ENCODE assay signal across 31 cellular contexts in the genomic region with DNA sequence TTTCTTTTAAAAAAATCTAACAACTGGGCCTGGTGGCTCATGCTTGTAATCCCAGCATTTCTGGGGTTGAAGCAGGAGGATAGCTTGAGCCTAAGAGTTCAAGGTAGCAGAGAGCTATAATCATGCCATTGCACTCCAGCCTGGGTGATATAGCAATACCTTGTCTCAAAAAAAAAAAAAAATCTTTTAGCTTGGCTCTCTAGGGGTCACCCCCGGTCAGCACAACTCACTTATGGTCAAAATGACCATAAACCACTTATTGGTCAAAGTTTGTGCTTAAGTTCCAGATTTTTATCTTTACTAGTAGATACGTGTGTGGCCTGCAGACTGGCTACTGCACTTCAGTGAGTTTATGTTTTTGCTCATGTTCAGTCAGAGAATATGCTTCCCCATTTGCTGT. TPM values are rescaled to one million over a fixed set of nuclear protein-coding genes. Genes with fewer than 3 reads are reported as not detected.
"Had no signal": no experiment of that assay in that cellular context is flagged by ENCODE, and none has a peak within 500 bp of the region (broad histone marks: within the 10 kb centered on the region; RNA-seq: fewer than 3 reads in every experiment).

No MANE protein-coding gene starts in this region.

- DNase-seq: activated CD4-positive, alpha-beta memory T cell treated with anti-CD3 and anti-CD28 coated beads, Interleukin-2, amount 10 ng/mL, durations not matched to agents 7 days and 5 days; activated CD4-positive, alpha-beta T cell treated with anti-CD3 and anti-CD28 coated beads for 48 hours; activated CD8-positive, alpha-beta memory T cell treated with anti-CD3 and anti-CD28 coated beads, Interleukin-2, amount 10 ng/mL, durations not matched to agents 7 days and 5 days; activated effector memory CD4-positive, alpha-beta T cell treated with Interleukin-2 at 50 U/mL for 16 hours; activated naive CD4-positive, alpha-beta T cell treated with anti-CD3 and anti-CD28 coated beads, Interleukin-2, amount 10 ng/mL, durations not matched to agents 7 days and 5 days; activated naive CD8-positive, alpha-beta T cell treated with anti-CD3 and anti-CD28 coated beads, Interleukin-2, amount 50 U/mL, for 24 hours; activated T-cell treated with anti-CD3 and anti-CD28 coated beads, Interleukin-2, amount 50 U/mL, for 48 hours; anterior cingulate cortex; caudate nucleus; cerebellar nuclear complex; NCI-H1105; NCI-H1417 treated with DMSO at 0.1 percent for 48 hours; NCI-H187 treated with DMSO at 0.1 percent for 48 hours; NCI-H2081; NCI-H345; NCI-H524 treated with DMSO at 0.1 percent for 48 hours; PC-3; RPMI8226; SHP77 treated with DMSO at 0.1 percent for 48 hours; SK-N-SH had no signal

- H3K27ac ChIP-seq: Peyer's patch, SJSA1 had no signal

- H3K27me3 ChIP-seq: Peyer's patch had no signal

- H3K4me1 ChIP-seq: Peyer's patch had no signal

- H3K4me3 ChIP-seq: Peyer's patch, SJSA1 had no signal

- H3K4me3 Mint-ChIP-seq: activated CD4-positive, alpha-beta memory T cell treated with anti-CD3 and anti-CD28 coated beads, Interleukin-2, amount 10 ng/mL, durations not matched to agents 7 days and 5 days; activated CD8-positive, alpha-beta memory T cell treated with anti-CD3 and anti-CD28 coated beads, Interleukin-2, amount 10 ng/mL, durations not matched to agents 7 days and 5 days; activated naive CD4-positive, alpha-beta T cell treated with anti-CD3 and anti-CD28 coated beads, Interleukin-2, amount 10 ng/mL, durations not matched to agents 7 days and 5 days; activated naive CD8-positive, alpha-beta T cell; activated naive CD8-positive, alpha-beta T cell treated with anti-CD3 and anti-CD28 coated beads, Interleukin-2, amount 50 U/mL, for 24 hours; brain; T-helper 1 cell treated with Interleukin-12 subunit alpha and Interleukin-12 subunit beta and Interleukin-4 antibody, amounts not matched to agents 30 μg/mL and 1 μg/mL, for 36 hours; T-helper 2 cell treated with Interferon-gamma antibody and Interleukin-4, amounts not matched to agents 5 μg/mL and 100 μg/mL, for 36 hours had no signal

- H3K27ac Mint-ChIP-seq: activated CD4-positive, alpha-beta memory T cell treated with anti-CD3 and anti-CD28 coated beads, Interleukin-2, amount 10 ng/mL, durations not matched to agents 7 days and 5 days; activated CD8-positive, alpha-beta memory T cell treated with anti-CD3 and anti-CD28 coated beads, Interleukin-2, amount 10 ng/mL, durations not matched to agents 7 days and 5 days; activated naive CD4-positive, alpha-beta T cell treated with anti-CD3 and anti-CD28 coated beads, Interleukin-2, amount 10 ng/mL, durations not matched to agents 7 days and 5 days; activated naive CD8-positive, alpha-beta T cell; activated naive CD8-positive, alpha-beta T cell treated with anti-CD3 and anti-CD28 coated beads, Interleukin-2, amount 50 U/mL, for 24 hours; brain; T-helper 1 cell treated with Interleukin-12 subunit alpha and Interleukin-12 subunit beta and Interleukin-4 antibody, amounts not matched to agents 30 μg/mL and 1 μg/mL, for 36 hours; T-helper 2 cell treated with Interferon-gamma antibody and Interleukin-4, amounts not matched to agents 5 μg/mL and 100 μg/mL, for 36 hours had no signal

- FAIRE-seq: bronchial epithelial cell, TTC549 had no signal

- H3K4me1 Mint-ChIP-seq: brain had no signal

- ATAC-seq: activated CD4-positive, CD25-positive, alpha-beta regulatory T cell treated with anti-CD3 and anti-CD28 coated beads, Interleukin-2, amount 50 U/mL, for 24 hours; activated CD8-positive, alpha-beta memory T cell treated with anti-CD3 and anti-CD28 coated beads, Interleukin-2, amount 10 ng/mL, durations not matched to agents 7 days and 5 days; activated naive CD8-positive, alpha-beta T cell treated with anti-CD3 and anti-CD28 coated beads, Interleukin-2, amount 50 U/mL, for 24 hours; PC-3 had no signal

- H3K9me3 Mint-ChIP-seq: activated CD4-positive, alpha-beta memory T cell treated with anti-CD3 and anti-CD28 coated beads, Interleukin-2, amount 10 ng/mL, durations not matched to agents 7 days and 5 days; activated naive CD4-positive, alpha-beta T cell treated with anti-CD3 and anti-CD28 coated beads, Interleukin-2, amount 10 ng/mL, durations not matched to agents 7 days and 5 days; activated naive CD8-positive, alpha-beta T cell treated with anti-CD3 and anti-CD28 coated beads, Interleukin-2, amount 50 U/mL, for 24 hours; brain; T-helper 1 cell treated with Interleukin-12 subunit alpha and Interleukin-12 subunit beta and Interleukin-4 antibody, amounts not matched to agents 30 μg/mL and 1 μg/mL, for 36 hours; T-helper 2 cell treated with Interferon-gamma antibody and Interleukin-4, amounts not matched to agents 5 μg/mL and 100 μg/mL, for 36 hours had no signal

- H3K9me3 ChIP-seq: Peyer's patch, SJSA1, SK-N-SH had no signal

- H3K36me3 ChIP-seq: Peyer's patch, SJSA1 had no signal

- H3K9ac ChIP-seq: SK-N-SH had no signal

- H3K4me2 ChIP-seq: SK-N-SH had no signal

- H3K27me3 Mint-ChIP-seq: activated naive CD8-positive, alpha-beta T cell; activated naive CD8-positive, alpha-beta T cell treated with anti-CD3 and anti-CD28 coated beads, Interleukin-2, amount 50 U/mL, for 24 hours had no signal

- H3K36me3 Mint-ChIP-seq: activated CD8-positive, alpha-beta memory T cell treated with anti-CD3 and anti-CD28 coated beads, Interleukin-2, amount 10 ng/mL, durations not matched to agents 7 days and 5 days; activated naive CD4-positive, alpha-beta T cell treated with anti-CD3 and anti-CD28 coated beads, Interleukin-2, amount 10 ng/mL, durations not matched to agents 7 days and 5 days; activated naive CD8-positive, alpha-beta T cell; brain had no signal

RNA-seq across cellular contexts. Expression of a gene that starts 6.3 kb away (rescaled TPM):
- total RNA-seq: activated CD4-positive, alpha-beta memory T cell treated with anti-CD3 and anti-CD28 coated beads, Interleukin-2, amount 10 ng/mL, durations not matched to agents 7 days and 5 days; activated CD8-positive, alpha-beta memory T cell treated with anti-CD3 and anti-CD28 coated beads, Interleukin-2, amount 10 ng/mL, durations not matched to agents 7 days and 5 days; bronchial epithelial cell; MCF 10A; NCI-H460; PC-3; Peyer's patch; SJSA1 had no signal
- polyA plus RNA-seq: SK-N-SH had no signal
